10 cellular contexts compared by ENCODE assay signal in the genomic region with DNA sequence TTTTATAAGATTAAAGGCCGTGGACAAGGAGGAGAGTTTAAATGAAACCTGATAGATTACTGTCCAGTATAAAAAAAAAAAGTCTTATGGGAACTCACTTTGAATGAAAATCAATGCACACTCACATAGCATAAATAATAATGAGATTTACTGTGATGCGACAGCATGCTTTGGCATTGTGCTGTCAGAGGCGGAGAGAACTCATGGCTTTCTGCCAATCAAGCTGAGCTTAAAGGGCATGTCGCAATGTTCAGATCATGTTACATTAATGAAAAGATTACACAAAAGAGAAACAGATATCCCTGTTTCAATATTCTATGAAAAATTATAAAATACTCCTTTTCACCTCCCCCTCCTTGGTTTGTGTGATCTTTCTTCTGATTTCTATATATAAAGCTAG.
DNase-seq lines count a peak whose midpoint lies in the region; ATAC-seq and TF ChIP-seq lines count a peak whose summit lies in the region.
"Had no signal": no experiment of that assay in that cellular context is flagged by ENCODE, and none has a peak within 500 bp of the region (broad histone marks: within the 10 kb centered on the region; RNA-seq: fewer than 3 reads in every experiment).

No MANE protein-coding gene starts in this region.

- no peaks in the 10 kb centered on the region for H3K27me3 ChIP-seq in tibial artery
- H3K27me3 ChIP-seq: heart right ventricle had no signal

- CTCF ChIA-PET in activated CD4-positive, alpha-beta T cell treated with anti-CD3 and anti-CD28 coated beads for 36 hours (lab: Charles Lee), result interaction anchor here (1.3 kb wide), 1 partner anchor 10 kb away, joined by 4 read pairs; no protein-coding TSS in a partner anchor

- TF ChIP-seq CTCF in fibroblast of pulmonary artery (IDR thresholded peaks at IDR 0.05; ENCODE audit: low read length, missing control alignments) (no peak), tibial artery (IDR thresholded peaks at IDR 0.05) (no peak)

- intact Hi-C loops in tibial artery (cut with DNase I; ENCODE audit: low total_unique reads), result no loop called here
- intact Hi-C loops in activated CD4-positive, alpha-beta T cell treated with anti-CD3 and anti-CD28 coated beads for 36 hours (cut with DNase I, micrococcal nuclease), result no loop called here

- POLR2A ChIA-PET in activated CD4-positive, alpha-beta T cell treated with anti-CD3 and anti-CD28 coated beads for 36 hours (lab: Charles Lee), result no interaction called here

- no peaks in the 10 kb centered on the region for H3K4me1 Mint-ChIP-seq in activated CD4-positive, alpha-beta T cell treated with anti-CD3 and anti-CD28 coated beads for 36 hours
- H3K4me1 Mint-ChIP-seq: activated B cell treated with CpG ODN at 0.5 μM for 24 hours had no signal

- no peaks in the 10 kb centered on the region for H3K36me3 ChIP-seq in tibial artery
- H3K36me3 ChIP-seq: heart right ventricle had no signal

- H3K4me1 ChIP-seq in tibial artery, result peaks cover 0 to 16% (median 0%) of the 10 kb centered on the region in 4 donors
- H3K4me1 ChIP-seq: heart right ventricle had no signal

- peak; percentile 6 for DNase-seq in SIG-M5 treated with dmso at 0.1 percent for 504 hours (lab: John Stamatoyannopoulos, UW; ENCODE audit: unreplicated experiment)
- DNase-seq in SIG-M5 (lab: John Stamatoyannopoulos, UW), result no peak
- DNase-seq in NCI-H82 (lab: John Stamatoyannopoulos, UW), result peak; percentile 91
- peak; percentile 92 for DNase-seq in fibroblast of pulmonary artery (ENCODE audit: low read depth)
- DNase-seq in tibial artery, result peak; percentile 43 to 68
- DNase-seq in activated CD4-positive, alpha-beta T cell treated with anti-CD3 and anti-CD28 coated beads for 36 hours, result no peak
- no peak for DNase-seq in MV-4-11 (lab: John Stamatoyannopoulos, UW)
- DNase-seq: activated B cell treated with CpG ODN at 0.5 μM for 24 hours had no signal

- H3K27ac ChIP-seq in tibial artery, result no peak overlapping the region
- H3K27ac ChIP-seq: heart right ventricle had no signal

- no peaks in the 10 kb centered on the region for H3K36me3 Mint-ChIP-seq in activated CD4-positive, alpha-beta T cell treated with anti-CD3 and anti-CD28 coated beads for 36 hours (ENCODE audit: low read depth)

- no peak overlapping the region for H3K27ac Mint-ChIP-seq in activated CD4-positive, alpha-beta T cell treated with anti-CD3 and anti-CD28 coated beads for 36 hours
- H3K27ac Mint-ChIP-seq: activated B cell treated with CpG ODN at 0.5 μM for 24 hours had no signal

- no peaks in the 10 kb centered on the region for H3K27me3 Mint-ChIP-seq in activated CD4-positive, alpha-beta T cell treated with anti-CD3 and anti-CD28 coated beads for 36 hours
- H3K27me3 Mint-ChIP-seq: activated B cell treated with CpG ODN at 0.5 μM for 24 hours had no signal

- H3K9me3 ChIP-seq in tibial artery, result no peaks in the 10 kb centered on the region
- H3K9me3 ChIP-seq: heart right ventricle had no signal

- H3K9me3 Mint-ChIP-seq in activated CD4-positive, alpha-beta T cell treated with anti-CD3 and anti-CD28 coated beads for 36 hours (ENCODE audit: low read depth), result no peaks in the 10 kb centered on the region
- H3K9me3 Mint-ChIP-seq: activated B cell treated with CpG ODN at 0.5 μM for 24 hours had no signal

- ATAC-seq in activated CD4-positive, alpha-beta T cell treated with anti-CD3 and anti-CD28 coated beads for 36 hours, result no peak
- ATAC-seq in GM19328 (IDR thresholded peaks at IDR 0.05; ENCODE audit: unreplicated experiment), result no peak

- no peak overlapping the region for H3K4me3 Mint-ChIP-seq in activated CD4-positive, alpha-beta T cell treated with anti-CD3 and anti-CD28 coated beads for 36 hours
- H3K4me3 Mint-ChIP-seq: activated B cell treated with CpG ODN at 0.5 μM for 24 hours had no signal

- H3K4me3 ChIP-seq in fibroblast of pulmonary artery (replicated peaks; ENCODE audit: low read depth, low read length), result no peak overlapping the region
- H3K4me3 ChIP-seq in tibial artery, result no peak overlapping the region
- H3K4me3 ChIP-seq: heart right ventricle had no signal

Comparison
In these comparisons a context has a peak if more than half of its experiments do, and no peak if none do; other contexts are left out.
1. DNase-seq: peak in SIG-M5 treated with dmso at 0.1 percent for 504 hours (single experiment), NCI-H82 (single experiment), fibroblast of pulmonary artery (single experiment) and tibial artery (2 of 2); none in SIG-M5 (single experiment), activated CD4-positive, alpha-beta T cell treated with anti-CD3 and anti-CD28 coated beads for 36 hours (single experiment) and MV-4-11 (single experiment).